14 cellular contexts compared by ENCODE assay signal in genomic region chr9:5825223-5825622, GRCh38.
"Had no signal": no experiment of that assay in that cellular context is flagged by ENCODE, and none has a peak within 500 bp of the region (broad histone marks: within the 10 kb centered on the region; RNA-seq: fewer than 3 reads in every experiment).

No MANE protein-coding gene starts in this region.

- DNase-seq: activated CD4-positive, alpha-beta T cell treated with anti-CD3 and anti-CD28 coated beads, Interleukin-2, amount 50 U/mL, for 4 hours; amniotic stem cell; kidney glomerular epithelial cell; naive B cell; posterior cingulate gyrus; stimulated activated naive CD4-positive, alpha-beta T cell treated with Interleukin-2 at 50 U/mL for 16 hours; T-helper 2 cell had no signal

- FAIRE-seq: TTC549, urothelium cell line had no signal

- H3K4me3 Mint-ChIP-seq: activated naive CD4-positive, alpha-beta T cell treated with anti-CD3 and anti-CD28 coated beads, Interleukin-2, amount 50 U/mL, for 24 hours; brain; naive B cell had no signal

- H3K9me3 ChIP-seq: neutrophil, right atrium auricular region had no signal

- H3K4me2 ChIP-seq: hepatocyte had no signal

- H2AFZ ChIP-seq: hepatocyte had no signal

- H3K27ac ChIP-seq: hepatocyte, neutrophil, right atrium auricular region had no signal

- H3K27me3 Mint-ChIP-seq: activated naive CD4-positive, alpha-beta T cell treated with anti-CD3 and anti-CD28 coated beads, Interleukin-2, amount 50 U/mL, for 24 hours; brain; naive B cell had no signal

- H3K4me3 ChIP-seq: hepatocyte, right atrium auricular region had no signal

- H3K27me3 ChIP-seq: hepatocyte, neutrophil, right atrium auricular region had no signal

- H3K27ac Mint-ChIP-seq: brain had no signal

- H3K4me1 Mint-ChIP-seq: brain had no signal

- H3K9me3 Mint-ChIP-seq: activated naive CD4-positive, alpha-beta T cell treated with anti-CD3 and anti-CD28 coated beads, Interleukin-2, amount 50 U/mL, for 24 hours; brain; naive B cell had no signal

- H3K4me1 ChIP-seq: right atrium auricular region had no signal
